In the genomic region with DNA sequence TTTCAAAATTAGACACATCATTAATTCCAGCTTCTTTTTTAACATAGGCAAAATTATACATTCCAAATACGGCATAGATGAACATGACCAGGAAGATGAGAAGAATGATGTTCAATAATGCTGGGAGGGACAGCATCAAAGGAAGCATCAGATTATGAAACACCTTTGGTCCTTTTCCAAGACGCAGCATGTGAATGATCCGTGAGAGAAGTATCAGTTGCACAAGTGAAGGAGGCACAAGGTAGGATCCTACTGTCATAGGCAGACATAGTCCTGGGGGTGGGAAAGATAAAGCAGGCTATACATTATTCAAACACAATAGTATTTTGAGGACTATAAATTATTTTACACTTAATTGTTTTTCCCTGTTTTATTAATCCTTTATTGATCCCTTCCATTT, we compare ENCODE assay signal across 27 cellular contexts.
"Had no signal": no experiment of that assay in that cellular context is flagged by ENCODE, and none has a peak within 500 bp of the region (broad histone marks: within the 10 kb centered on the region; RNA-seq: fewer than 3 reads in every experiment).

No MANE protein-coding gene starts in this region.

- H3K4me2 ChIP-seq: hepatocyte had no signal

- H3K79me2 ChIP-seq: hepatocyte had no signal

- H3K4me1 Mint-ChIP-seq: memory B cell, naive B cell had no signal

- H3K36me3 Mint-ChIP-seq: memory B cell, mesothelial cell of epicardium, naive B cell had no signal

- ATAC-seq: foreskin keratinocyte, gastroesophageal sphincter, heart left ventricle, left colon, left lung, left ventricle myocardium superior, lower lobe of right lung, mucosa of descending colon had no signal

- H3K27me3 ChIP-seq: dorsolateral prefrontal cortex, esophagus muscularis mucosa, foreskin keratinocyte, gastroesophageal sphincter, heart left ventricle, hepatocyte, left lung had no signal

- DNase-seq: dermis blood vessel endothelial cell; dorsolateral prefrontal cortex; effector CD4-positive, alpha-beta T cell; effector memory CD4-positive, alpha-beta T cell; erythroblast; foreskin keratinocyte; heart left ventricle; hypothalamus; kidney; kidney glomerular epithelial cell; left colon; left lung; left ventricle myocardium superior; lower lobe of right lung; mucosa of descending colon; naive B cell had no signal

- H3K4me3 Mint-ChIP-seq: memory B cell, mesothelial cell of epicardium, naive B cell had no signal

- H3K27ac Mint-ChIP-seq: memory B cell, mesothelial cell of epicardium, naive B cell had no signal

- H3K27me3 Mint-ChIP-seq: memory B cell, naive B cell had no signal

- H3K4me3 ChIP-seq: coronary artery, dorsolateral prefrontal cortex, esophagus muscularis mucosa, gastroesophageal sphincter, heart left ventricle, hepatocyte, left lung, lower lobe of right lung, mucosa of descending colon had no signal

- H3K27ac ChIP-seq: coronary artery, dorsolateral prefrontal cortex, epithelial cell of prostate, esophagus muscularis mucosa, foreskin keratinocyte, gastroesophageal sphincter, heart left ventricle, hepatocyte, left lung, lower lobe of right lung had no signal

- H3K9me3 ChIP-seq: esophagus muscularis mucosa, gastroesophageal sphincter, heart left ventricle, left lung, lower lobe of right lung, mucosa of descending colon had no signal

- H2AFZ ChIP-seq: hepatocyte had no signal

- FAIRE-seq: colon, endothelial cell of umbilical vein, frontal cortex, islet of Langerhans had no signal

- H3K36me3 ChIP-seq: esophagus muscularis mucosa, left lung, lower lobe of right lung had no signal

- H3K9me3 Mint-ChIP-seq: mesothelial cell of epicardium, naive B cell had no signal

- H3K4me1 ChIP-seq: esophagus muscularis mucosa, gastroesophageal sphincter, heart left ventricle, left lung, lower lobe of right lung had no signal
